Comparison of ENCODE assay signal across 19 cellular contexts in the genomic region with DNA sequence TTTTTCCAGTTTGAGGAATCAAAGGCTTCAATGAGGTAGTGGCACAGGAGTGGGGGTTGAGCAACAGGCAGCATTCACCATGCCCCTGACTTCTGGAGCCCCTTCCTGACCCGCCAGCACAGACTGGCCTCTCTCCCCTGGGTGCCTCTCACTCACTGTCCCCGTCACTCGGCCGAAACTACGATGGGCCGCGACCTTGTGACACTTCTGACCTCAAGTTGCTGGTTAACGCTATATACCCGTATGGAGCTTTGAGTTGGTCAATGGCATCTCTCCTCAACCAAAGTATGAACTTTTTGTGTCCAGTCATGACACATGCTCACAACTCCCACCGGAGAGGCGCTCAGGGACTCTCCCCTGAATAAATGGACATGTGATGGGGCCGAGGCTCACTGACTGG.
DNase-seq lines count a peak whose midpoint lies in the region; ATAC-seq, FAIRE-seq and TF ChIP-seq lines count a peak whose summit lies in the region.
"Had no signal": no experiment of that assay in that cellular context is flagged by ENCODE, and none has a peak within 500 bp of the region (broad histone marks: within the 10 kb centered on the region; RNA-seq: fewer than 3 reads in every experiment).

No MANE protein-coding gene starts in this region.

- H3K27me3 ChIP-seq in right atrium auricular region: no peaks in the 10 kb centered on the region
- no peaks in the 10 kb centered on the region for H3K27me3 ChIP-seq in K562 (ENCODE audit: control insufficient read depth in 2 of 2, insufficient read depth in 2 of 2, low read length in 2 of 2)
- H3K27me3 ChIP-seq: esophagus squamous epithelium, Peyer's patch had no signal

- H3K4me3 ChIP-seq in right atrium auricular region: no peak overlapping the region
- no peak overlapping the region for H3K4me3 ChIP-seq in K562
- H3K4me3 ChIP-seq in kidney (ENCODE audit: low read length in 2 of 2): no peak overlapping the region
- H3K4me3 ChIP-seq: esophagus squamous epithelium, Peyer's patch, SK-N-MC, skin epidermis had no signal

- 93% methylated on average over 12 of the region's 12 CpGs for WGBS in K562 (ENCODE audit: insufficient coverage, low coverage, missing lambda C conversion rate)

- FAIRE-seq in K562 (lab: Jason Lieb, UNC) (no peak), kidney (lab: Jason Lieb, UNC) (no peak)

- H3K36me3 ChIP-seq in right atrium auricular region: peaks cover 36% of the 10 kb centered on the region
- H3K36me3 ChIP-seq in K562 (ENCODE audit: control insufficient read depth, insufficient read depth, low read length): peaks cover 23% of the 10 kb centered on the region; the same call in 2 of the 3 replicates
- peaks cover 21 to 23% of the 10 kb centered on the region in 2 donors for H3K36me3 ChIP-seq in kidney (ENCODE audit: control insufficient read depth in 1 of 2, insufficient read depth in 2 of 2, low read length in 2 of 2)

- TF ChIP-seq CTCF in right atrium auricular region (IDR thresholded peaks at IDR 0.05) (no peak), K562 (IDR thresholded peaks at IDR 0.05 in 2 of 3, conservative IDR thresholded peaks at IDR 0.05 in 1 of 3; ENCODE audit: insufficient read depth in 2 of 3, low read depth in 1 of 3, low read length in 3 of 3) (no peak), nephron progenitor cell (IDR thresholded peaks at IDR 0.05) (no peak), type B pancreatic cell (conservative IDR thresholded peaks at IDR 0.05) (no peak), kidney (IDR thresholded peaks at IDR 0.05; ENCODE audit: borderline replicate concordance, extremely low read depth, insufficient read depth) (no peak)

- no peak for TF ChIP-seq EP300 in K562 (IDR thresholded peaks at IDR 0.05; ENCODE audit: low read length)

- TF ChIP-seq RAD21 in K562 (CRISPR knock-in tag; conservative IDR thresholded peaks at IDR 0.05 in 1 of 2, IDR thresholded peaks at IDR 0.05 in 1 of 2): no peak

- CTCF ChIA-PET in K562 (lab: Yijun Ruan, JAX; ENCODE audit: low intra/inter-chr PET ratio): no interaction called here

- no TSS peak for BruUV-seq in K562 (replicated peaks; lab: Mats Ljungman, UMichigan)

- no peaks in the 10 kb centered on the region for H3K9me1 ChIP-seq in K562 (ENCODE audit: control insufficient read depth, insufficient read depth, low read length)

- H3K36me3 Mint-ChIP-seq in nephron progenitor cell (ENCODE audit: low read depth) (peaks cover 62% of the 10 kb centered on the region), type B pancreatic cell (peaks cover 41% of the 10 kb centered on the region)

- no peak overlapping the region for H2AFZ ChIP-seq in K562 (ENCODE audit: low read depth, low read length)

- H3K27ac ChIP-seq in right atrium auricular region (peak overlapping the region; percentile 27 to 44), K562 (ENCODE audit: extremely low read depth, low read depth, low read length) (no peak overlapping the region), kidney (ENCODE audit: low read depth in 2 of 2, low read length in 2 of 2) (no peak overlapping the region)
- H3K27ac ChIP-seq: Peyer's patch, SK-N-MC had no signal

- H3K79me2 ChIP-seq in K562 (ENCODE audit: control insufficient read depth, insufficient read depth, low read length): no peaks in the 10 kb centered on the region

- H3K27ac Mint-ChIP-seq in nephron progenitor cell: peak overlapping the region; percentile 84
- peak overlapping the region; percentile 51 for H3K27ac Mint-ChIP-seq in type B pancreatic cell

- H3K4me1 Mint-ChIP-seq in nephron progenitor cell: peaks cover 30% of the 10 kb centered on the region
- H3K4me1 Mint-ChIP-seq in type B pancreatic cell (ENCODE audit: unreplicated experiment): peaks cover 32% of the 10 kb centered on the region

- H3K4me2 ChIP-seq in K562 (ENCODE audit: insufficient read depth, low read length): no peak overlapping the region

- no peak for TF ChIP-seq POLR2A in K562 (conservative IDR thresholded peaks at IDR 0.05)

- H3K27me3 Mint-ChIP-seq in nephron progenitor cell (ENCODE audit: low read depth, poor library complexity) (no peaks in the 10 kb centered on the region), type B pancreatic cell (no peaks in the 10 kb centered on the region)
- H3K27me3 Mint-ChIP-seq: activated CD8-positive, alpha-beta memory T cell treated with anti-CD3 and anti-CD28 coated beads, Interleukin-2, amount 10 ng/mL, durations not matched to agents 7 days and 5 days had no signal

- H3K9me3 ChIP-seq in right atrium auricular region (no peaks in the 10 kb centered on the region), K562 (replicated peaks; ENCODE audit: control insufficient read depth, insufficient read depth, low read depth, low read length) (no peaks in the 10 kb centered on the region), kidney (ENCODE audit: control insufficient read depth in 1 of 2, low read length in 2 of 2) (no peaks in the 10 kb centered on the region)
- H3K9me3 ChIP-seq: esophagus squamous epithelium, Peyer's patch had no signal

- no peak for ATAC-seq in left cardiac atrium
- no peak for ATAC-seq in K562
- no peak for ATAC-seq in HG03378 (IDR thresholded peaks at IDR 0.05; ENCODE audit: unreplicated experiment)
- ATAC-seq: activated CD8-positive, alpha-beta memory T cell treated with anti-CD3 and anti-CD28 coated beads, Interleukin-2, amount 10 ng/mL, durations not matched to agents 7 days and 5 days had no signal

- H3K9ac ChIP-seq in K562 (ENCODE audit: insufficient read depth in 1 of 2, low read depth in 2 of 2, low read length in 2 of 2): no peak overlapping the region
- H3K9ac ChIP-seq in kidney (ENCODE audit: low read length in 2 of 2): no peak overlapping the region

- intact Hi-C loops in left cardiac atrium (cut with DNase I) (no loop called here), K562 (cut with micrococcal nuclease) (no loop called here), kidney (cut with DNase I) (no loop called here)

- H3K4me1 ChIP-seq in right atrium auricular region: peaks cover 0 to 64% of the 10 kb centered on the region in 2 donors
- no peaks in the 10 kb centered on the region; a peak in 1 of 5 replicates for H3K4me1 ChIP-seq in K562 (replicated peaks in 1 of 2; ENCODE audit: control insufficient read depth in 2 of 2, insufficient read depth in 2 of 2, low read length in 2 of 2)
- H3K4me1 ChIP-seq in kidney (ENCODE audit: control insufficient read depth in 1 of 2, insufficient read depth in 1 of 2, low read depth in 1 of 2, low read length in 2 of 2): no peaks in the 10 kb centered on the region

- H3K9me3 Mint-ChIP-seq in nephron progenitor cell (no peaks in the 10 kb centered on the region), type B pancreatic cell (no peaks in the 10 kb centered on the region)

- no peaks in the 10 kb centered on the region for H4K20me1 ChIP-seq in K562 (replicated peaks; ENCODE audit: control insufficient read depth, insufficient read depth, low read length)

- H3K4me3 Mint-ChIP-seq in nephron progenitor cell: peak overlapping the region; percentile 24
- no peak overlapping the region for H3K4me3 Mint-ChIP-seq in type B pancreatic cell
- H3K4me3 Mint-ChIP-seq: activated CD8-positive, alpha-beta memory T cell treated with anti-CD3 and anti-CD28 coated beads, Interleukin-2, amount 10 ng/mL, durations not matched to agents 7 days and 5 days had no signal

- POLR2A ChIA-PET in K562 (lab: Yijun Ruan, JAX): no interaction called here

- DNase-seq in right atrium auricular region (ENCODE audit: low spot score) (no peak), left cardiac atrium (no peak), K562 (ENCODE audit: extremely low read depth in 1 of 4, low spot score in 3 of 4) (no peak), nephron progenitor cell (peak; percentile 19), type B pancreatic cell (ENCODE audit: extremely low spot score, unreplicated experiment) (no peak), AG08395 (ENCODE audit: low spot score) (no peak), kidney (no peak)
- DNase-seq: activated CD4-positive, alpha-beta T cell treated with anti-CD3 and anti-CD28 coated beads for 1 hour; activated CD8-positive, alpha-beta memory T cell treated with anti-CD3 and anti-CD28 coated beads, Interleukin-2, amount 10 ng/mL, durations not matched to agents 7 days and 5 days; DND-41; effector CD8-positive, alpha-beta T cell; esophagus squamous epithelium; KBM-7; Peyer's patch; stimulated activated CD4-positive, alpha-beta T cell treated with anti-CD3 and anti-CD28 coated beads, Interleukin-4, amount 100 ng/mL, for 24 hours; T1000 had no signal

- in situ Hi-C loops in K562 (cut with MboI): no loop called here

TF ChIP-seq in K562, 482 proteins besides CTCF, POLR2A, EP300 and RAD21:
- TF ChIP-seq RBM34 (IDR thresholded peaks at IDR 0.05; ENCODE audit: borderline replicate concordance, insufficient read depth, low read length): no peak
- no peak for TF ChIP-seq ARID2 (IDR thresholded peaks at IDR 0.05)
- TF ChIP-seq, protein P1, sequence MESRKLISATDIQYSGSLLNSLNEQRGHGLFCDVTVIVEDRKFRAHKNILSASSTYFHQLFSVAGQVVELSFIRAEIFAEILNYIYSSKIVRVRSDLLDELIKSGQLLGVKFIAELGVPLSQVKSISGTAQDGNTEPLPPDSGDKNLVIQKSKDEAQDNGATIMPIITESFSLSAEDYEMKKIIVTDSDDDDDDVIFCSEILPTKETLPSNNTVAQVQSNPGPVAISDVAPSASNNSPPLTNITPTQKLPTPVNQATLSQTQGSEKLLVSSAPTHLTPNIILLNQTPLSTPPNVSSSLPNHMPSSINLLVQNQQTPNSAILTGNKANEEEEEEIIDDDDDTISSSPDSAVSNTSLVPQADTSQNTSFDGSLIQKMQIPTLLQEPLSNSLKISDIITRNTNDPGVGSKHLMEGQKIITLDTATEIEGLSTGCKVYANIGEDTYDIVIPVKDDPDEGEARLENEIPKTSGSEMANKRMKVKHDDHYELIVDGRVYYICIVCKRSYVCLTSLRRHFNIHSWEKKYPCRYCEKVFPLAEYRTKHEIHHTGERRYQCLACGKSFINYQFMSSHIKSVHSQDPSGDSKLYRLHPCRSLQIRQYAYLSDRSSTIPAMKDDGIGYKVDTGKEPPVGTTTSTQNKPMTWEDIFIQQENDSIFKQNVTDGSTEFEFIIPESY (CRISPR knock-in tag; IDR thresholded peaks at IDR 0.05): 0 out of 2 replicates have a peak, but pooled peaks have one; percentile 21
- TF ChIP-seq HEY1 (CRISPR knock-in tag; IDR thresholded peaks at IDR 0.05; ENCODE audit: borderline replicate concordance): no peak

Comparison
In these comparisons a context has a peak if more than half of its experiments do, and no peak if none do; other contexts are left out.
1. H3K27ac ChIP-seq: peak in right atrium auricular region (2 of 2); none in K562 (single experiment) and kidney (0 of 2).